29 cellular contexts compared by ENCODE assay signal in genomic region chr19:14105680-14106079, GRCh38. TPM values are rescaled to one million over a fixed set of nuclear protein-coding genes. Genes with fewer than 3 reads are reported as not detected.
"Had no signal": no experiment of that assay in that cellular context is flagged by ENCODE, and none has a peak within 500 bp of the region (broad histone marks: within the 10 kb centered on the region; RNA-seq: fewer than 3 reads in every experiment).

No MANE protein-coding gene starts in this region.

- H3K27me3 ChIP-seq: ascending aorta, body of pancreas, MG63, SJCRH30 had no signal

- H3K4me1 ChIP-seq: body of pancreas, SJCRH30 had no signal

- H3K27me3 Mint-ChIP-seq: activated CD4-positive, alpha-beta T cell treated with anti-CD3 and anti-CD28 coated beads for 36 hours; activated naive CD8-positive, alpha-beta T cell treated with anti-CD3 and anti-CD28 coated beads, Interleukin-2, amount 50 U/mL, for 24 hours had no signal

- H3K4me2 ChIP-seq: SK-N-SH had no signal

- H3K9me3 Mint-ChIP-seq: activated naive CD4-positive, alpha-beta T cell treated with anti-CD3 and anti-CD28 coated beads, Interleukin-2, amount 50 U/mL, for 72 hours; activated naive CD8-positive, alpha-beta T cell treated with anti-CD3 and anti-CD28 coated beads, Interleukin-2, amount 50 U/mL, for 24 hours had no signal

- H3K27ac Mint-ChIP-seq: activated CD4-positive, alpha-beta T cell treated with anti-CD3 and anti-CD28 coated beads for 36 hours; activated CD8-positive, alpha-beta T cell treated with anti-CD3 and anti-CD28 coated beads, Interleukin-2, amount 10 ng/mL, durations not matched to agents 7 days and 5 days; activated naive CD4-positive, alpha-beta T cell treated with anti-CD3 and anti-CD28 coated beads, Interleukin-2, amount 50 U/mL, for 72 hours had no signal

- H3K27ac ChIP-seq: body of pancreas, SJCRH30, WERI-Rb-1 had no signal

- DNase-seq: activated CD4-positive, alpha-beta T cell treated with anti-CD3 and anti-CD28 coated beads for 36 hours; activated CD4-positive, alpha-beta T cell treated with anti-CD3 and anti-CD28 coated beads, Interleukin-2, amount 50 U/mL, for 1 hour; activated CD8-positive, alpha-beta memory T cell treated with anti-CD3 and anti-CD28 coated beads, Interleukin-2, amount 50 U/mL, for 48 hours; activated CD8-positive, alpha-beta T cell treated with anti-CD3 and anti-CD28 coated beads, Interleukin-2, amount 10 ng/mL, durations not matched to agents 7 days and 5 days; activated naive CD8-positive, alpha-beta T cell treated with anti-CD3 and anti-CD28 coated beads, Interleukin-2, amount 50 U/mL, for 24 hours; activated T-cell treated with anti-CD3 and anti-CD28 coated beads, Interleukin-2, amount 50 U/mL, for 1 hour; amniotic stem cell; body of pancreas; MG63; MV-4-11; NCI-H1092 treated with DMSO at 0.1 percent for 48 hours; NCI-H1417 treated with DMSO at 0.1 percent for 48 hours; NCI-H1694; NCI-H2029; NCI-H2107; NCI-H2171 treated with DMSO at 0.1 percent for 48 hours; NCI-H226; NCI-H526; NCI-H774; SJCRH30; SK-N-SH; T-helper 1 cell; WERI-Rb-1 had no signal

- H3K4me1 Mint-ChIP-seq: activated CD4-positive, alpha-beta T cell treated with anti-CD3 and anti-CD28 coated beads for 36 hours; activated naive CD8-positive, alpha-beta T cell treated with anti-CD3 and anti-CD28 coated beads, Interleukin-2, amount 50 U/mL, for 24 hours had no signal

- H3K36me3 Mint-ChIP-seq: activated naive CD4-positive, alpha-beta T cell treated with anti-CD3 and anti-CD28 coated beads, Interleukin-2, amount 50 U/mL, for 72 hours had no signal

- H3K4me3 Mint-ChIP-seq: activated CD4-positive, alpha-beta T cell treated with anti-CD3 and anti-CD28 coated beads for 36 hours; activated CD8-positive, alpha-beta T cell treated with anti-CD3 and anti-CD28 coated beads, Interleukin-2, amount 10 ng/mL, durations not matched to agents 7 days and 5 days; activated naive CD8-positive, alpha-beta T cell treated with anti-CD3 and anti-CD28 coated beads, Interleukin-2, amount 50 U/mL, for 24 hours had no signal

- H3K9ac ChIP-seq: SK-N-SH had no signal

- H3K4me3 ChIP-seq: ascending aorta, body of pancreas, MG63, SJCRH30 had no signal

- H3K9me3 ChIP-seq: ascending aorta, body of pancreas, MG63, SJCRH30, SK-N-SH had no signal

RNA-seq across cellular contexts. Expression of gene C19orf67, which starts 20.1 kb away (rescaled TPM):
- total RNA-seq: activated CD8-positive, alpha-beta T cell treated with anti-CD3 and anti-CD28 coated beads, Interleukin-2, amount 10 ng/mL, durations not matched to agents 7 days and 5 days; activated naive CD4-positive, alpha-beta T cell treated with anti-CD3 and anti-CD28 coated beads, Interleukin-2, amount 50 U/mL, for 72 hours; ascending aorta; body of pancreas; bronchial epithelial cell; NCI-H460; Right ventricle myocardium inferior; RPMI7951; SJCRH30 had no signal
